In genomic region chr3:142888484-142889262, GRCh38 we compare ENCODE assay signal across 1 cellular context.
TF ChIP-seq lines count a peak whose summit lies in the region.

Gene PCOLCE2 (minus strand): TSS chr3:142889083. CDS start chr3:142888896, 187 bp downstream.

TF ChIP-seq in HepG2, 621 proteins besides CTCF, POLR2A, EP300 and RAD21 (continued from another document and continues in another):
- TF ChIP-seq HNF4G (IDR thresholded peaks at IDR 0.05; ENCODE audit: borderline replicate concordance, low read depth, low read length) (no peak), HNF4G (CRISPR knock-in tag; IDR thresholded peaks at IDR 0.05; ENCODE audit: borderline replicate concordance, low read depth) (no peak), CCAR2 (optimal IDR thresholded peaks at IDR 0.05; ENCODE audit: low read depth, low read length) (no peak), ZNF556 (CRISPR knock-in tag; IDR thresholded peaks at IDR 0.05; ENCODE audit: borderline replicate concordance) (0 out of 2 replicates have a peak, but pooled peaks have one; percentile 74), PHF5A (CRISPR knock-in tag; IDR thresholded peaks at IDR 0.05; ENCODE audit: low read depth, unreplicated experiment) (peak; percentile 20), ZBTB14 (CRISPR knock-in tag; IDR thresholded peaks at IDR 0.05) (no peak; the same call in 1 of the 2 replicates), KLF12 (CRISPR knock-in tag; IDR thresholded peaks at IDR 0.05; ENCODE audit: borderline replicate concordance) (0 out of 2 replicates have a peak, but pooled peaks have one; percentile 59), ELF4 (CRISPR knock-in tag; IDR thresholded peaks at IDR 0.05; ENCODE audit: borderline replicate concordance) (no peak), PREB (CRISPR knock-in tag; IDR thresholded peaks at IDR 0.05) (0 out of 2 replicates have a peak, but pooled peaks have one; percentile 43), SALL2 (CRISPR knock-in tag; IDR thresholded peaks at IDR 0.05) (0 out of 2 replicates have a peak, but pooled peaks have one; percentile 24), ZNF644 (CRISPR knock-in tag; IDR thresholded peaks at IDR 0.05; ENCODE audit: low read depth) (no peak), ZNF724P (CRISPR knock-in tag; IDR thresholded peaks at IDR 0.05; ENCODE audit: borderline replicate concordance) (no peak), ZNF251 (CRISPR knock-in tag; IDR thresholded peaks at IDR 0.05) (no peak), RERE (CRISPR knock-in tag; IDR thresholded peaks at IDR 0.05; ENCODE audit: low read depth) (no peak), ZSCAN22 (CRISPR knock-in tag; IDR thresholded peaks at IDR 0.05) (no peak), NFKB2 (CRISPR knock-in tag; IDR thresholded peaks at IDR 0.05; ENCODE audit: borderline replicate concordance) (peak; percentile 94), ARNTL (CRISPR knock-in tag; IDR thresholded peaks at IDR 0.05) (no peak), MXI1 (IDR thresholded peaks at IDR 0.05; ENCODE audit: borderline replicate concordance, low read depth, low read length) (0 out of 3 replicates have a peak, but pooled peaks have one; percentile 21), ZNF253 (CRISPR knock-in tag; IDR thresholded peaks at IDR 0.05; ENCODE audit: borderline replicate concordance) (no peak), ARNT (IDR thresholded peaks at IDR 0.05) (no peak), REXO4 (CRISPR knock-in tag; IDR thresholded peaks at IDR 0.05; ENCODE audit: borderline replicate concordance) (peak; percentile 34; the same call in 1 of the 2 replicates), ZUFSP (CRISPR knock-in tag; IDR thresholded peaks at IDR 0.05; ENCODE audit: borderline replicate concordance) (no peak), ZNF367 (CRISPR knock-in tag; IDR thresholded peaks at IDR 0.05; ENCODE audit: borderline replicate concordance) (no peak; the same call in 1 of the 2 replicates), ZIK1 (CRISPR knock-in tag; IDR thresholded peaks at IDR 0.05; ENCODE audit: borderline replicate concordance, low read depth) (no peak), ZNF788 (CRISPR knock-in tag; IDR thresholded peaks at IDR 0.05; ENCODE audit: borderline replicate concordance) (0 out of 2 replicates have a peak, but pooled peaks have one; percentile 42), TSC22D2 (CRISPR knock-in tag; IDR thresholded peaks at IDR 0.05; ENCODE audit: borderline replicate concordance) (no peak), NCOA2 (CRISPR knock-in tag; IDR thresholded peaks at IDR 0.05) (no peak), BCLAF1 (IDR thresholded peaks at IDR 0.05) (no peak), ZBTB7A (CRISPR knock-in tag; IDR thresholded peaks at IDR 0.05) (peak; percentile 53; the same call in 1 of the 2 replicates), PITX1 (CRISPR knock-in tag; IDR thresholded peaks at IDR 0.05) (peak; percentile 69; the same call in 1 of the 2 replicates), ZNF687 (CRISPR knock-in tag; IDR thresholded peaks at IDR 0.05) (peak; percentile 98), ZNF800 (CRISPR knock-in tag; IDR thresholded peaks at IDR 0.05) (peak; percentile 84), IRF1 (CRISPR knock-in tag; IDR thresholded peaks at IDR 0.05; ENCODE audit: low read depth) (no peak), ZNF615 (CRISPR knock-in tag; IDR thresholded peaks at IDR 0.05; ENCODE audit: borderline replicate concordance) (no peak), ZNF607 (CRISPR knock-in tag; IDR thresholded peaks at IDR 0.05; ENCODE audit: borderline replicate concordance) (peak; percentile 81), ZNF350 (CRISPR knock-in tag; IDR thresholded peaks at IDR 0.05; ENCODE audit: borderline replicate concordance, low read depth) (peak; percentile 66; the same call in 1 of the 2 replicates)
